In the genomic region with DNA sequence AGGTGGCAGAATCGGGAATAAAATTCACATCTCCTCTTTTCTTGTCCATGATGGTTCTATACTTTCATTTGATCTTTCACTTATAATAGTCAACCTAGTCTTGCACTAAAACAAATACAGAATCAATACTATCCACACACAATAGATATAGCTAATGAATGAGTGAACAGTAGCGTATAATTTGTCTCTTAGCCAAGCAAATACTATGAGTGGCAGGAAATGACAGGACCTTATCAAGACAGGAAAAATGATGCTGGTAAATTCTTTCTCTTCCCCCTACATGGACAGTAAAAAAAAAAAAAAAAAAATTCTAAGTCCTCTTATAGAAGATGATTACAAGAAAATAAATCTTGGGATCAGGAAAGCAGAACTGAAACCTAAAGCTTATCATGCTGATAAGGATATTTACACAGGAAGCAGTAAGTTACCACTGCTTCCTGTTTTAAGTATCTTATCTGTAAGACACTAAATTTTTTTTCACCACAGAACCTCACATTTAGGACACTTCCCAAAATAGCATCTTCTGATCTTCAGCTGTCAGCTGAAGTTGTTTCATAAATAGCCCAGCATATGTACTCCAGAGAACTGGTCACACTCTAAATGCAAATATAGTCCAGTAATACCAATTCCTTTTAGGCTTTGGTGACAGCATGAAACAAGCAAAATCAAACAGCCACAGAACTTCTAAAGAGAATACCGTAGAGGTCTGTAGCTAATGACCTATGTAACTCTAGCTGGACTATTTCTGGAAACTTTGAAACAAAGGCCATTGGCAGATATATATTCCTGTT, we compare ENCODE assay signal across 8 cellular contexts. TPM values are rescaled to one million over a fixed set of nuclear protein-coding genes. Genes with fewer than 3 reads are reported as not detected.
A peak's percentile ranks its signal among the peaks of the same experiment; 100 is the strongest.
DNase-seq lines count a peak whose midpoint lies in the region; ATAC-seq, FAIRE-seq and TF ChIP-seq lines count a peak whose summit lies in the region.

No MANE protein-coding gene starts in this region.

- no peak for TF ChIP-seq CTCF in kidney (IDR thresholded peaks at IDR 0.05; ENCODE audit: borderline replicate concordance, extremely low read depth, insufficient read depth)

- H3K36me3 Mint-ChIP-seq in T-helper 2 cell treated with Interferon-gamma antibody and Interleukin-4, amounts not matched to agents 5 μg/mL and 100 μg/mL, for 36 hours (ENCODE audit: low read depth): peaks cover 11% of the 10 kb centered on the region

- DNase-seq in T-helper 2 cell treated with Interferon-gamma antibody and Interleukin-4, amounts not matched to agents 5 μg/mL and 100 μg/mL, for 36 hours (ENCODE audit: low spot score): no peak
- DNase-seq in iris pigment epithelial cell (ENCODE audit: low read depth) (peak; percentile 65), kidney (no peak), islet precursor cell (no peak), DMS79 treated with DMSO at 0.1 percent for 48 hours (lab: John Stamatoyannopoulos, UW) (no peak)

- H3K4me3 ChIP-seq in BLaER1 treated with 17β-estradiol and CSF1 and Interleukin-3, amounts not matched to agents 10 nM and 100 nM: peak overlapping the region in 3 of 10 experiments; percentile 10 to 40 (median 40); a peak in 4 of 20 replicates
- H3K4me3 ChIP-seq in kidney (ENCODE audit: low read length in 2 of 2): no peak overlapping the region

- H3K36me3 ChIP-seq in BLaER1 treated with 17β-estradiol and CSF1 and Interleukin-3, amounts not matched to agents 10 nM and 100 nM: peaks cover 0 to 23% (median 8%) of the 10 kb centered on the region in 11 experiments; a peak in 10 of 22 replicates
- H3K36me3 ChIP-seq in kidney (ENCODE audit: control insufficient read depth in 1 of 2, insufficient read depth in 2 of 2, low read length in 2 of 2): no peaks in the 10 kb centered on the region

- H3K27me3 Mint-ChIP-seq in T-helper 2 cell treated with Interferon-gamma antibody and Interleukin-4, amounts not matched to agents 5 μg/mL and 100 μg/mL, for 36 hours (ENCODE audit: low read depth): peaks cover 56% of the 10 kb centered on the region

- peak overlapping the region; percentile 50 to 87 (median 75); a peak in 21 of 22 replicates for H3K27ac ChIP-seq in BLaER1 treated with 17β-estradiol and CSF1 and Interleukin-3, amounts not matched to agents 10 nM and 100 nM
- peak overlapping the region in 1 of 2 donors; percentile 47 for H3K27ac ChIP-seq in kidney (ENCODE audit: low read depth in 2 of 2, low read length in 2 of 2)

- ATAC-seq in GM19395 (IDR thresholded peaks at IDR 0.05; ENCODE audit: unreplicated experiment): peak; percentile 98
- peak; percentile 97 for ATAC-seq in HG03354 (IDR thresholded peaks at IDR 0.05; ENCODE audit: poor library complexity, severe bottlenecking, unreplicated experiment)

- peaks cover 33 to 60% (median 37%) of the 10 kb centered on the region in 10 experiments for H3K4me1 ChIP-seq in BLaER1 treated with 17β-estradiol and CSF1 and Interleukin-3, amounts not matched to agents 10 nM and 100 nM
- H3K4me1 ChIP-seq in kidney (ENCODE audit: control insufficient read depth in 1 of 2, insufficient read depth in 1 of 2, low read depth in 1 of 2, low read length in 2 of 2): peaks cover 0 to 5% of the 10 kb centered on the region in 2 donors

- H3K4me1 Mint-ChIP-seq in T-helper 2 cell treated with Interferon-gamma antibody and Interleukin-4, amounts not matched to agents 5 μg/mL and 100 μg/mL, for 36 hours (ENCODE audit: low read depth): peaks cover 26% of the 10 kb centered on the region

- peak overlapping the region; percentile 1 for H3K27ac Mint-ChIP-seq in T-helper 2 cell treated with Interferon-gamma antibody and Interleukin-4, amounts not matched to agents 5 μg/mL and 100 μg/mL, for 36 hours

- H4K20me1 ChIP-seq in BLaER1 treated with 17β-estradiol and CSF1 and Interleukin-3, amounts not matched to agents 10 nM and 100 nM: no peaks in the 10 kb centered on the region

- intact Hi-C loops in kidney (cut with DNase I): no loop called here

- peak overlapping the region; percentile 30 for H3K4me3 Mint-ChIP-seq in T-helper 2 cell treated with Interferon-gamma antibody and Interleukin-4, amounts not matched to agents 5 μg/mL and 100 μg/mL, for 36 hours

- H3K9me3 ChIP-seq in BLaER1 treated with 17β-estradiol and CSF1 and Interleukin-3, amounts not matched to agents 10 nM and 100 nM (replicated peaks in 1 of 11): peaks cover 37 to 59% (median 49%) of the 10 kb centered on the region in 11 experiments
- H3K9me3 ChIP-seq in kidney (ENCODE audit: control insufficient read depth in 1 of 2, low read length in 2 of 2): peaks cover 0 to 9% of the 10 kb centered on the region in 2 donors

- H3K9me3 Mint-ChIP-seq in T-helper 2 cell treated with Interferon-gamma antibody and Interleukin-4, amounts not matched to agents 5 μg/mL and 100 μg/mL, for 36 hours: peaks cover 14% of the 10 kb centered on the region

- FAIRE-seq in kidney (lab: Jason Lieb, UNC): no peak

- H3K9ac ChIP-seq in BLaER1 treated with 17β-estradiol and CSF1 and Interleukin-3, amounts not matched to agents 10 nM and 100 nM: peak overlapping the region; percentile 15 to 76 (median 56); a peak in 15 of 22 replicates
- no peak overlapping the region for H3K9ac ChIP-seq in kidney (ENCODE audit: low read length in 2 of 2)

- peak overlapping the region; percentile 70 to 94 (median 83) for H3K4me2 ChIP-seq in BLaER1 treated with 17β-estradiol and CSF1 and Interleukin-3, amounts not matched to agents 10 nM and 100 nM

- H3K27me3 ChIP-seq in BLaER1 treated with 17β-estradiol and CSF1 and Interleukin-3, amounts not matched to agents 10 nM and 100 nM: peaks cover 0 to 82% (median 0%) of the 10 kb centered on the region in 11 experiments; a peak in 9 of 22 replicates

RNA-seq across cellular contexts. Expression of a gene that starts 27.0 kb away (rescaled TPM):
- 13.4 TPM for total RNA-seq in kidney
- polyA plus RNA-seq in kidney (ENCODE audit: insufficient read depth, low read depth, low replicate concordance): 4.5 TPM

Comparison
In these comparisons a context has a peak if more than half of its experiments do, and no peak if none do; other contexts are left out.
1. H3K9ac ChIP-seq: peak in BLaER1 treated with 17β-estradiol and CSF1 and Interleukin-3, amounts not matched to agents 10 nM and 100 nM (11 of 11); none in kidney (0 of 2).